ENCODE assay signal across 19 cellular contexts in genomic region chr5:55517804-55518203, GRCh38.
"Had no signal": no experiment of that assay in that cellular context is flagged by ENCODE, and none has a peak within 500 bp of the region (broad histone marks: within the 10 kb centered on the region; RNA-seq: fewer than 3 reads in every experiment).

No MANE protein-coding gene starts in this region.

- H3K9me3 ChIP-seq: right atrium auricular region, upper lobe of left lung had no signal

- H3K36me3 ChIP-seq: cardiac muscle cell, right atrium auricular region, upper lobe of left lung had no signal

- H3K4me3 ChIP-seq: cardiac muscle cell, coronary artery, lung, right atrium auricular region, upper lobe of left lung had no signal

- DNase-seq: activated CD4-positive, alpha-beta T cell treated with anti-CD3 and anti-CD28 coated beads for 1 hour; activated CD4-positive, alpha-beta T cell treated with anti-CD3 and anti-CD28 coated beads, Interleukin-2, amount 50 U/mL, for 48 hours; activated naive CD4-positive, alpha-beta T cell treated with Interleukin-2 at 50 U/mL for 16 hours; activated naive CD8-positive, alpha-beta T cell treated with anti-CD3 and anti-CD28 coated beads, Interleukin-2, amount 50 U/mL, for 24 hours; activated T-cell treated with anti-CD3 and anti-CD28 coated beads, Interleukin-2, amount 50 U/mL, for 72 hours; effector CD4-positive, alpha-beta T cell; hippocampal formation; midbrain; naive thymus-derived CD8-positive, alpha-beta T cell; nucleus accumbens; substantia nigra; upper lobe of left lung had no signal

- H3K27ac ChIP-seq: cardiac muscle cell, coronary artery, epithelial cell of prostate, right atrium auricular region, upper lobe of left lung had no signal

- H3K4me3 Mint-ChIP-seq: activated naive CD8-positive, alpha-beta T cell treated with anti-CD3 and anti-CD28 coated beads, Interleukin-2, amount 50 U/mL, for 24 hours; activated T-cell treated with anti-CD3 and anti-CD28 coated beads, Interleukin-2, amount 50 U/mL, for 72 hours; naive thymus-derived CD8-positive, alpha-beta T cell; stimulated activated effector memory CD8-positive, alpha-beta T cell treated with anti-CD3 and anti-CD28 coated beads, Interleukin-12 subunit alpha, Interleukin-12 subunit beta, amount 100 ng/mL, for 72 hours; T-helper 2 cell treated with Interferon-gamma antibody and Interleukin-4, amounts not matched to agents 5 μg/mL and 100 μg/mL, for 36 hours had no signal

- ATAC-seq: activated naive CD8-positive, alpha-beta T cell treated with anti-CD3 and anti-CD28 coated beads, Interleukin-2, amount 50 U/mL, for 24 hours; activated T-cell treated with anti-CD3 and anti-CD28 coated beads, Interleukin-2, amount 50 U/mL, for 72 hours; naive thymus-derived CD8-positive, alpha-beta T cell; stimulated activated effector memory CD8-positive, alpha-beta T cell treated with anti-CD3 and anti-CD28 coated beads, Interleukin-12 subunit alpha, Interleukin-12 subunit beta, amount 100 ng/mL, for 72 hours had no signal

- H3K4me1 Mint-ChIP-seq: stimulated activated effector memory CD8-positive, alpha-beta T cell treated with anti-CD3 and anti-CD28 coated beads, Interleukin-12 subunit alpha, Interleukin-12 subunit beta, amount 100 ng/mL, for 72 hours had no signal

- H3K27ac Mint-ChIP-seq: activated naive CD8-positive, alpha-beta T cell treated with anti-CD3 and anti-CD28 coated beads, Interleukin-2, amount 50 U/mL, for 24 hours; activated T-cell treated with anti-CD3 and anti-CD28 coated beads, Interleukin-2, amount 50 U/mL, for 72 hours; stimulated activated effector memory CD8-positive, alpha-beta T cell treated with anti-CD3 and anti-CD28 coated beads, Interleukin-12 subunit alpha, Interleukin-12 subunit beta, amount 100 ng/mL, for 72 hours; T-helper 2 cell treated with Interferon-gamma antibody and Interleukin-4, amounts not matched to agents 5 μg/mL and 100 μg/mL, for 36 hours had no signal

- H3K9me3 Mint-ChIP-seq: activated naive CD8-positive, alpha-beta T cell treated with anti-CD3 and anti-CD28 coated beads, Interleukin-2, amount 50 U/mL, for 24 hours; activated T-cell treated with anti-CD3 and anti-CD28 coated beads, Interleukin-2, amount 50 U/mL, for 72 hours; naive thymus-derived CD8-positive, alpha-beta T cell; stimulated activated effector memory CD8-positive, alpha-beta T cell treated with anti-CD3 and anti-CD28 coated beads, Interleukin-12 subunit alpha, Interleukin-12 subunit beta, amount 100 ng/mL, for 72 hours; T-helper 2 cell treated with Interferon-gamma antibody and Interleukin-4, amounts not matched to agents 5 μg/mL and 100 μg/mL, for 36 hours had no signal

- H3K27me3 ChIP-seq: cardiac muscle cell, right atrium auricular region, upper lobe of left lung had no signal

- H3K27me3 Mint-ChIP-seq: activated naive CD8-positive, alpha-beta T cell treated with anti-CD3 and anti-CD28 coated beads, Interleukin-2, amount 50 U/mL, for 24 hours; naive thymus-derived CD8-positive, alpha-beta T cell had no signal

- H3K36me3 Mint-ChIP-seq: stimulated activated effector memory CD8-positive, alpha-beta T cell treated with anti-CD3 and anti-CD28 coated beads, Interleukin-12 subunit alpha, Interleukin-12 subunit beta, amount 100 ng/mL, for 72 hours had no signal
